25 cellular contexts compared by ENCODE assay signal in the genomic region with DNA sequence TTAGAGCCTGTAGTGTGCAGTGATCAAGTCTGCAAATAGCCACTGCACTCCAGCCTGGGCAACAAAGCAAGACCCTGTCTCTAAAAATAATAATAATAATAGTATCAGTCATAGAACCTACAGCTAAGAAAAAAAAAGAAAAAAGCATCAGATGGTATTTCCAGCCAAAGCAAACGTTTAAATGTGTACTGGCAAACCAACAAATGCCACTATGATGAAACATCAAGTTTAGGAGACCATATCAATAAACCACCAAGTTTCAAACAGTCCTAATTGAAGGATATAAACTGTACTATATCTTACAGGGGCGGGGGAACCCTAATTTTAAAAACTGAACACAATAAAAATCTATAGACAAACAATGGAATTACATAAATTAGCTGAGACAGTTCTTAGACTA. TPM values are rescaled to one million over a fixed set of nuclear protein-coding genes. Genes with fewer than 3 reads are reported as not detected.
DNase-seq lines count a peak whose midpoint lies in the region; ATAC-seq, FAIRE-seq and TF ChIP-seq lines count a peak whose summit lies in the region.
"Had no signal": no experiment of that assay in that cellular context is flagged by ENCODE, and none has a peak within 500 bp of the region (broad histone marks: within the 10 kb centered on the region; RNA-seq: fewer than 3 reads in every experiment).

No MANE protein-coding gene starts in this region.

- POLR2A ChIA-PET in IMR-90 (lab: Charles Lee; ENCODE audit: unreplicated experiment), result no interaction called here
- POLR2A ChIA-PET in HepG2 (lab: Yijun Ruan, JAX), result no interaction called here

- H3K4me2 ChIP-seq in IMR-90 (ENCODE audit: low read depth, low read length) (no peak overlapping the region), HepG2 (ENCODE audit: low read depth, low read length) (no peak overlapping the region)
- H3K4me2 ChIP-seq: smooth muscle cell had no signal

- CTCF ChIA-PET in IMR-90 (lab: Yijun Ruan, JAX), result no interaction called here
- CTCF ChIA-PET in HepG2 (lab: Yijun Ruan, JAX; ENCODE audit: low intra/inter-chr PET ratio, low total read pairs), result no interaction called here

- H3K79me2 ChIP-seq in ACC112 (ENCODE audit: control insufficient read depth, insufficient read depth, low read length, unreplicated experiment), result peaks cover 99% of the 10 kb centered on the region
- H3K79me2 ChIP-seq in HepG2 (ENCODE audit: insufficient read depth, low read length), result peaks cover 98% of the 10 kb centered on the region

- intact Hi-C loops in IMR-90 (cut with micrococcal nuclease) (no loop called here), HepG2 (cut with micrococcal nuclease; ENCODE audit: unreplicated experiment) (no loop called here), gastrocnemius medialis (cut with DNase I; ENCODE audit: low total_unique reads) (no loop called here)
- intact Hi-C loops in activated T-helper 2 cell treated with anti-CD3 and anti-CD28 coated beads, Interferon-gamma antibody, Interleukin-2, Interleukin-4, amounts not matched to agents 10 μg/mL and 5 μg/mL and 100 μg/mL, durations not matched to agents 14 hours and 24 hours and 36 hours (cut with micrococcal nuclease), result no loop called here

- ATAC-seq in IMR-90 (ENCODE audit: low read depth) (no peak), HepG2 (no peak), HG03097 (IDR thresholded peaks at IDR 0.05; ENCODE audit: low FRiP score, unreplicated experiment) (no peak), GM21381 (IDR thresholded peaks at IDR 0.05; ENCODE audit: unreplicated experiment) (no peak), HG03378 (IDR thresholded peaks at IDR 0.05; ENCODE audit: unreplicated experiment) (no peak), gastrocnemius medialis (no peak)
- ATAC-seq: activated naive CD4-positive, alpha-beta T cell treated with anti-CD3 and anti-CD28 coated beads, Interleukin-2, amount 50 U/mL, for 72 hours; K562 had no signal

- no peak overlapping the region for H3K4ac ChIP-seq in IMR-90 (ENCODE audit: low read depth, low read length)

- H3K4me1 Mint-ChIP-seq in activated T-helper 2 cell treated with anti-CD3 and anti-CD28 coated beads, Interferon-gamma antibody, Interleukin-2, Interleukin-4, amounts not matched to agents 10 μg/mL and 5 μg/mL and 100 μg/mL, durations not matched to agents 14 hours and 24 hours and 36 hours (ENCODE audit: low read depth), result peaks cover 67% of the 10 kb centered on the region

- H3K9ac ChIP-seq in IMR-90 (ENCODE audit: low read depth, low read length) (no peak overlapping the region), HepG2 (ENCODE audit: insufficient read depth, low read depth, low read length) (no peak overlapping the region)

- no peak overlapping the region for H2BK5ac ChIP-seq in IMR-90 (ENCODE audit: low read depth, low read length, poor library complexity, severe bottlenecking)

- no peaks in the 10 kb centered on the region for H3K9me3 ChIP-seq in IMR-90 (ENCODE audit: control insufficient read depth, insufficient read depth, low read length)
- no peaks in the 10 kb centered on the region for H3K9me3 ChIP-seq in HepG2 (ENCODE audit: low read length)
- H3K9me3 ChIP-seq in gastrocnemius medialis, result no peaks in the 10 kb centered on the region
- H3K9me3 ChIP-seq: stomach, uterus had no signal

- H3K4me3 ChIP-seq in ACC112 (ENCODE audit: low read depth, low read length) (no peak overlapping the region), IMR-90 (ENCODE audit: insufficient read depth, low read depth, low read length) (no peak overlapping the region), HepG2 (replicated peaks in 1 of 3; ENCODE audit: insufficient read depth in 1 of 3, low read depth in 2 of 3, low read length in 3 of 3) (no peak overlapping the region), gastrocnemius medialis (no peak overlapping the region)
- H3K4me3 ChIP-seq: K562, SK-N-MC, smooth muscle cell, stomach, uterus had no signal

- H3K56ac ChIP-seq in IMR-90 (ENCODE audit: extremely low read depth, insufficient read depth, low read length), result no peak overlapping the region

- H2AFZ ChIP-seq in ACC112 (ENCODE audit: low read length, unreplicated experiment) (no peak overlapping the region), IMR-90 (replicated peaks; ENCODE audit: low read length, poor library complexity) (no peak overlapping the region), HepG2 (ENCODE audit: low read length) (no peak overlapping the region)

- no peak overlapping the region for H3K18ac ChIP-seq in IMR-90 (ENCODE audit: low read depth, low read length)

- DNase-seq in IMR-90 (peak; percentile 47), HepG2 (ENCODE audit: low spot score) (no peak), gastrocnemius medialis (no peak)
- no peak for DNase-seq in activated T-helper 2 cell treated with anti-CD3 and anti-CD28 coated beads, Interferon-gamma antibody, Interleukin-2, Interleukin-4, amounts not matched to agents 10 μg/mL and 5 μg/mL and 100 μg/mL, durations not matched to agents 14 hours and 24 hours and 36 hours (ENCODE audit: low spot score)
- DNase-seq: activated CD4-positive, alpha-beta T cell treated with anti-CD3 and anti-CD28 coated beads, Interleukin-2, amount 50 U/mL, for 1 hour; activated T-cell treated with anti-CD3 and anti-CD28 coated beads for 4 hours; dermis blood vessel endothelial cell; DMS79; NCI-H1105; NCI-H510A; stimulated activated CD4-positive, alpha-beta T cell treated with anti-CD3 and anti-CD28 coated beads, Interleukin-4, amount 100 ng/mL, for 24 hours; stomach; uterus had no signal

- in situ Hi-C loops in IMR-90 (cut with MboI; ENCODE audit: low sequenced_read_pairs) (no loop called here), HepG2 (cut with HindIII; ENCODE audit: extremely low pct_ligation_motif_present, low pct_unique_long_range_greater_than_20kb) (no loop called here), gastrocnemius medialis (cut with MboI; ENCODE audit: low sequenced_read_pairs in 4 of 4) (loop anchor here in 1 of 4 donors (10.0 kb wide), 1 partner anchor 319 kb away; a partner anchor contains a TSS)

- no peak overlapping the region for H2BK15ac ChIP-seq in IMR-90 (ENCODE audit: low read depth, low read length)

- WGBS in IMR-90 (ENCODE audit: extremely low coverage in 2 of 2, insufficient read length in 1 of 2), 2 experiments, result no CpG with 5 or more reads among the region's 2 CpGs
- 70% methylated on average over 2 of the region's 2 CpGs for WGBS in HepG2 (ENCODE audit: low lambda C conversion rate)

- no peaks in the 10 kb centered on the region for H3K9me3 Mint-ChIP-seq in activated T-helper 2 cell treated with anti-CD3 and anti-CD28 coated beads, Interferon-gamma antibody, Interleukin-2, Interleukin-4, amounts not matched to agents 10 μg/mL and 5 μg/mL and 100 μg/mL, durations not matched to agents 14 hours and 24 hours and 36 hours
- H3K9me3 Mint-ChIP-seq: activated naive CD4-positive, alpha-beta T cell treated with anti-CD3 and anti-CD28 coated beads, Interleukin-2, amount 50 U/mL, for 72 hours; nephron had no signal

- H3K27ac Mint-ChIP-seq in activated T-helper 2 cell treated with anti-CD3 and anti-CD28 coated beads, Interferon-gamma antibody, Interleukin-2, Interleukin-4, amounts not matched to agents 10 μg/mL and 5 μg/mL and 100 μg/mL, durations not matched to agents 14 hours and 24 hours and 36 hours, result peak overlapping the region; percentile 39
- H3K27ac Mint-ChIP-seq: activated naive CD4-positive, alpha-beta T cell treated with anti-CD3 and anti-CD28 coated beads, Interleukin-2, amount 50 U/mL, for 72 hours; nephron; progenitor cell of endocrine pancreas had no signal

- no peak overlapping the region for H2BK20ac ChIP-seq in IMR-90 (ENCODE audit: low read depth, low read length)

- H3K27me3 ChIP-seq in ACC112 (ENCODE audit: insufficient read depth, low read length) (no peaks in the 10 kb centered on the region), IMR-90 (ENCODE audit: control insufficient read depth, insufficient read depth, low read length) (no peaks in the 10 kb centered on the region), HepG2 (ENCODE audit: control insufficient read depth in 1 of 2, insufficient read depth in 2 of 2, low read length in 2 of 2) (no peaks in the 10 kb centered on the region), gastrocnemius medialis (no peaks in the 10 kb centered on the region)
- H3K27me3 ChIP-seq: stomach, uterus had no signal

- no peak overlapping the region for H2AK5ac ChIP-seq in IMR-90 (ENCODE audit: low read depth, low read length)

- dilution Hi-C loops in IMR-90 (cut with HindIII; ENCODE audit: low sequenced_read_pairs, unreplicated experiment), result no loop called here

- peaks cover 88% of the 10 kb centered on the region for H4K20me1 ChIP-seq in IMR-90 (ENCODE audit: insufficient read depth, low read length)
- peaks cover 66% of the 10 kb centered on the region for H4K20me1 ChIP-seq in HepG2 (ENCODE audit: insufficient read depth, low read length)

- H4K91ac ChIP-seq in IMR-90 (ENCODE audit: insufficient read depth, low read depth, low read length), result no peak overlapping the region

- no peak for TF ChIP-seq EP300 in HepG2 (IDR thresholded peaks at IDR 0.05; ENCODE audit: low read depth in 2 of 2, low read length in 2 of 2)
- TF ChIP-seq EP300 in HepG2 (CRISPR knock-in tag; IDR thresholded peaks at IDR 0.05; ENCODE audit: borderline replicate concordance), result no peak

- H4K8ac ChIP-seq in IMR-90 (ENCODE audit: low read depth in 2 of 2, low read length in 2 of 2), result no peak overlapping the region

- no peaks in the 10 kb centered on the region for H3K27me3 Mint-ChIP-seq in activated T-helper 2 cell treated with anti-CD3 and anti-CD28 coated beads, Interferon-gamma antibody, Interleukin-2, Interleukin-4, amounts not matched to agents 10 μg/mL and 5 μg/mL and 100 μg/mL, durations not matched to agents 14 hours and 24 hours and 36 hours (ENCODE audit: low read depth)
- H3K27me3 Mint-ChIP-seq: progenitor cell of endocrine pancreas had no signal

- H3K9me1 ChIP-seq in IMR-90 (ENCODE audit: insufficient read depth, low read length), result peaks cover 12% of the 10 kb centered on the region

- no peak overlapping the region for H3K4me3 Mint-ChIP-seq in activated T-helper 2 cell treated with anti-CD3 and anti-CD28 coated beads, Interferon-gamma antibody, Interleukin-2, Interleukin-4, amounts not matched to agents 10 μg/mL and 5 μg/mL and 100 μg/mL, durations not matched to agents 14 hours and 24 hours and 36 hours (ENCODE audit: low read depth)
- H3K4me3 Mint-ChIP-seq: nephron had no signal

- TF ChIP-seq CTCF in IMR-90 (conservative IDR thresholded peaks at IDR 0.05; ENCODE audit: low read depth, low read length), result no peak
- no peak for TF ChIP-seq CTCF in HepG2 (CRISPR knock-in tag; IDR thresholded peaks at IDR 0.05)
- no peak for TF ChIP-seq CTCF in gastrocnemius medialis (IDR thresholded peaks at IDR 0.05 in 4 of 5, conservative IDR thresholded peaks at IDR 0.05 in 1 of 5)

- H2AK9ac ChIP-seq in IMR-90 (replicated peaks; ENCODE audit: low read depth, low read length, poor library complexity), result no peak overlapping the region

- no peak for TF ChIP-seq RAD21 in IMR-90 (IDR thresholded peaks at IDR 0.05; ENCODE audit: low read length)
- no peak for TF ChIP-seq RAD21 in HepG2 (CRISPR knock-in tag; IDR thresholded peaks at IDR 0.05)

- H3K36me3 Mint-ChIP-seq in activated T-helper 2 cell treated with anti-CD3 and anti-CD28 coated beads, Interferon-gamma antibody, Interleukin-2, Interleukin-4, amounts not matched to agents 10 μg/mL and 5 μg/mL and 100 μg/mL, durations not matched to agents 14 hours and 24 hours and 36 hours (ENCODE audit: low read depth), result peaks cover 25% of the 10 kb centered on the region

- no peak overlapping the region for H3K23ac ChIP-seq in IMR-90 (ENCODE audit: low read depth, low read length)

- H3K36me3 ChIP-seq in ACC112 (ENCODE audit: insufficient read depth, low read length), result no peaks in the 10 kb centered on the region
- no peaks in the 10 kb centered on the region for H3K36me3 ChIP-seq in IMR-90 (ENCODE audit: control insufficient read depth, insufficient read depth, low read length)
- no peaks in the 10 kb centered on the region for H3K36me3 ChIP-seq in HepG2 (replicated peaks in 1 of 2; ENCODE audit: control insufficient read depth in 1 of 2, insufficient read depth in 2 of 2, low read length in 2 of 2)
- no peaks in the 10 kb centered on the region for H3K36me3 ChIP-seq in gastrocnemius medialis
- H3K36me3 ChIP-seq: stomach, uterus had no signal

- H3K27ac ChIP-seq in ACC112 (ENCODE audit: low read depth, low read length) (peak overlapping the region; percentile 17; the same call in 1 of the 2 replicates), IMR-90 (ENCODE audit: insufficient read depth, low read length) (no peak overlapping the region), HepG2 (ENCODE audit: extremely low read length, insufficient read depth, low read length) (no peak overlapping the region), gastrocnemius medialis (no peak overlapping the region)
- H3K27ac ChIP-seq: epithelial cell of prostate, SK-N-MC, stomach, uterus had no signal

- peaks cover 2 to 40% of the 10 kb centered on the region in 2 experiments; a peak in 3 of 4 replicates for H3K79me1 ChIP-seq in IMR-90 (ENCODE audit: low read depth in 1 of 2, low read length in 2 of 2)

- TF ChIP-seq POLR2A in IMR-90 (IDR thresholded peaks at IDR 0.05; ENCODE audit: low read depth, low read length) (no peak), HepG2 (IDR thresholded peaks at IDR 0.05; ENCODE audit: insufficient read depth in 1 of 2, low read depth in 2 of 2, low read length in 2 of 2) (no peak), gastrocnemius medialis (IDR thresholded peaks at IDR 0.05) (no peak)

- H3K4me1 ChIP-seq in ACC112 (ENCODE audit: control insufficient read depth, insufficient read depth, low read length, unreplicated experiment), result peaks cover 66% of the 10 kb centered on the region
- peaks cover 12% of the 10 kb centered on the region for H3K4me1 ChIP-seq in IMR-90 (ENCODE audit: control insufficient read depth, insufficient read depth, low read length)
- peaks cover 79% of the 10 kb centered on the region for H3K4me1 ChIP-seq in HepG2 (ENCODE audit: insufficient read depth, low read length)
- H3K4me1 ChIP-seq in gastrocnemius medialis, result peaks cover 76 to 80% of the 10 kb centered on the region in 2 donors

- H2BK120ac ChIP-seq in IMR-90 (ENCODE audit: low read depth, low read length), result no peak overlapping the region

- no peak overlapping the region for H4K5ac ChIP-seq in IMR-90 (ENCODE audit: low read depth, low read length)

- BruUV-seq in IMR-90 (replicated peaks; lab: Mats Ljungman, UMichigan), result no TSS peak
- BruUV-seq in HepG2 (replicated peaks; lab: Mats Ljungman, UMichigan), result no TSS peak

- no peak for FAIRE-seq in HepG2 (lab: Jason Lieb, UNC)
- FAIRE-seq: bronchial epithelial cell, K562 had no signal

- no peak overlapping the region for H3K14ac ChIP-seq in IMR-90 (replicated peaks; ENCODE audit: low read depth, low read length)

RNA-seq across cellular contexts. Expression of a gene that starts 6.4 kb away (rescaled TPM):
- total RNA-seq in IMR-90 (2012; rRNA removed), result 56.3 and 68.6 TPM in 2 replicates
- 69.1 and 73.8 TPM in 2 replicates for polyA plus RNA-seq in IMR-90 (2012; rRNA removed)
- 12.4 and 31.0 TPM in 2 replicates for polyA plus RNA-seq in IMR-90 (2012; cell fraction: cytosol; rRNA removed)
- 45.9 and 251 TPM in 2 replicates for polyA plus RNA-seq in IMR-90 (2012; cell fraction: nucleus; rRNA removed; ENCODE audit: low replicate concordance)
- total RNA-seq in activated T-helper 2 cell treated with anti-CD3 and anti-CD28 coated beads, Interferon-gamma antibody, Interleukin-2, Interleukin-4, amounts not matched to agents 10 μg/mL and 5 μg/mL and 100 μg/mL, durations not matched to agents 14 hours and 24 hours and 36 hours, result 59.2 and 63.8 TPM in 2 replicates
- total RNA-seq in HepG2 (2016; rRNA removed; fragmentation: Illumina TruSeq; extraction: Trizol), result 48.3 and 56.7 TPM in 2 replicates
- total RNA-seq in HepG2 (2016; cell fraction: cytosol; rRNA removed; fragmentation: Illumina TruSeq; extraction: Trizol; ENCODE audit: low read depth), result 35.3 and 36.1 TPM in 2 replicates
- 49.2 and 49.4 TPM in 2 replicates for total RNA-seq in HepG2 (2016; cell fraction: insoluble cytoplasmic fraction; rRNA removed; fragmentation: Illumina TruSeq; extraction: Trizol)
- total RNA-seq in HepG2 (2016; cell fraction: membrane; rRNA removed; fragmentation: Illumina TruSeq; extraction: Trizol), result 55.1 and 56.2 TPM in 2 replicates
- 67.4 and 77.3 TPM in 2 replicates for total RNA-seq in HepG2 (2016; cell fraction: nucleus; rRNA removed; fragmentation: Illumina TruSeq; extraction: Trizol)
- polyA plus RNA-seq in HepG2 (2011; rRNA removed), result 71.0 and 79.9 TPM in 2 replicates
- 25.7 and 36.4 TPM in 2 replicates for polyA plus RNA-seq in HepG2 (2011; cell fraction: cytosol; rRNA removed)
- polyA plus RNA-seq in HepG2 (2011; cell fraction: nucleus; rRNA removed), result 113 and 124 TPM in 2 replicates
- 41.9 and 51.9 TPM in 2 replicates for polyA plus RNA-seq in HepG2 (2012)
- polyA plus RNA-seq in HepG2 (2016; cell fraction: cytosol; fragmentation: Illumina TruSeq; extraction: Trizol; ENCODE audit: low read depth), result 10.7 and 11.9 TPM in 2 replicates
- 87.2 and 101 TPM in 2 replicates for polyA plus RNA-seq in HepG2 (2016; cell fraction: insoluble cytoplasmic fraction; fragmentation: Illumina TruSeq; extraction: Trizol; ENCODE audit: low read depth)
- 50.8 and 53.0 TPM in 2 replicates for polyA plus RNA-seq in HepG2 (2016; cell fraction: membrane; fragmentation: Illumina TruSeq; extraction: Trizol; ENCODE audit: low read depth)
- polyA plus RNA-seq in HepG2 (2016; cell fraction: nucleus; fragmentation: Illumina TruSeq; extraction: Trizol; ENCODE audit: insufficient read depth, low read depth), result 138 and 140 TPM in 2 replicates
- 50.1 and 65.5 TPM in 2 replicates for polyA minus RNA-seq in HepG2 (2011; rRNA and poly(A)+ RNA removed; ENCODE audit: low replicate concordance)
- polyA minus RNA-seq in HepG2 (2011; cell fraction: cytosol; rRNA and poly(A)+ RNA removed), result 33.4 and 39.2 TPM in 2 replicates
- polyA minus RNA-seq in HepG2 (2011; cell fraction: nucleus; rRNA and poly(A)+ RNA removed), result 129 and 147 TPM in 2 replicates
- total RNA-seq in gastrocnemius medialis, result 10 to 100 TPM; 19.1 to 28.9 (median 24.2) TPM
